18 cellular contexts compared by ENCODE assay signal in the genomic region with DNA sequence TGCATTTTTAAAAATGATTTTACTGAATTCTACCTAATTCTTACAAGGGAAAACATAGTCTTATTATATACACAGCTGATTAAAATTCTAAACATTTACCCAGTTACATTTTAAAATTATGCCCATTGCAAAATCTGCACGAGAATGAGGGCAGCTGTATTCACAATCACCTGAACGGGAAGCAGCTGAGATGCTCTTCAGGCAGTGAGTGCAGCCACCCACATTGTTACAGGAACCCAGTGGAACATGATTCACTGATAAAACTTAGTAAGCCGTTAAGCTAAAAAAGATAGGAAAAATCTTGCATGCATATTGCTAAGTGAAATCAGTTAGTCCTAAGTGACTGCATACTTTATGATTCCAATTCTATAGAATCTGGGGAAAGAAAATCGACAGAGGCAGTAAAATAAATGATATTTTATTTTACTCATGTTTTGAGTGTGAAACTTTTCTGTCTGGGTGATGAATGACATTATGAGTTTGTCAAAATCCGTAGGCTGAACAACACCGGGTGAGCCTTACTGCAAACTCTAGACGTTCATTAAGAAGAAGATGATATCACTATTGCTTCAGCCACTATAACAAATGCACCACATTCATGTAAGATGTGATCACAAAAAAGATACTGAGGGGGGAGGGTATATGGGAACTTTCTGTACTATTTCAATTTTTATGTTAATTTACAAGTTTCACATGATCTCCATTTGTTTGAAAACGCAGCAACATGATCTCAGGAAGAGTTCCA. TPM values are rescaled to one million over a fixed set of nuclear protein-coding genes. Genes with fewer than 3 reads are reported as not detected.
DNase-seq lines count a peak whose midpoint lies in the region; ATAC-seq and TF ChIP-seq lines count a peak whose summit lies in the region.
"Had no signal": no experiment of that assay in that cellular context is flagged by ENCODE, and none has a peak within 500 bp of the region (broad histone marks: within the 10 kb centered on the region; RNA-seq: fewer than 3 reads in every experiment).

No MANE protein-coding gene starts in this region.

- intact Hi-C loops in activated CD4-positive, alpha-beta T cell treated with anti-CD3 and anti-CD28 coated beads for 36 hours (cut with DNase I, micrococcal nuclease), result loop anchor here (1.0 to 2.0 kb wide), 4 partner anchors 11 to 396 kb away; a partner anchor contains a TSS
- intact Hi-C loops in activated T-helper 2 cell treated with anti-CD3 and anti-CD28 coated beads, Interferon-gamma antibody, Interleukin-2, Interleukin-4, amounts not matched to agents 10 μg/mL and 5 μg/mL and 100 μg/mL, durations not matched to agents 14 hours and 24 hours and 36 hours (cut with micrococcal nuclease), result loop anchor here (2.0 kb wide), 2 partner anchors 30 to 126 kb away; no protein-coding TSS in a partner anchor
- intact Hi-C loops in left ventricle myocardium inferior (cut with micrococcal nuclease), result no loop called here

- H3F3A ChIP-seq in GM23338 (replicated peaks; ENCODE audit: low read depth), result no peaks in the 10 kb centered on the region

- ATAC-seq in activated CD4-positive, alpha-beta T cell treated with anti-CD3 and anti-CD28 coated beads for 36 hours, result peak; percentile 82
- ATAC-seq in GM23338 (no peak; the same call in 2 of the 3 replicates), omental fat pad (ENCODE audit: low FRiP score) (peak; percentile 28), HG03439 (IDR thresholded peaks at IDR 0.05; ENCODE audit: unreplicated experiment) (no peak)
- ATAC-seq: A549, esophagus mucosa had no signal

- TF ChIP-seq CTCF in GM23338 (conservative IDR thresholded peaks at IDR 0.05; ENCODE audit: low read depth in 2 of 2) (no peak), omental fat pad (IDR thresholded peaks at IDR 0.05) (no peak), left ventricle myocardium inferior (IDR thresholded peaks at IDR 0.05; ENCODE audit: borderline replicate concordance) (no peak)

- no peaks in the 10 kb centered on the region for H3K79me2 ChIP-seq in GM23338 (replicated peaks; ENCODE audit: insufficient read depth)

- no peak overlapping the region for H3K4me3 ChIP-seq in GM23338
- H3K4me3 ChIP-seq in left ventricle myocardium inferior, result no peak overlapping the region
- H3K4me3 ChIP-seq: A549 had no signal

- no peaks in the 10 kb centered on the region for H3K9me2 ChIP-seq in GM23338 (ENCODE audit: insufficient read depth)

- peak overlapping the region; percentile 88 for H3K27ac Mint-ChIP-seq in activated CD4-positive, alpha-beta T cell treated with anti-CD3 and anti-CD28 coated beads for 36 hours
- no peak overlapping the region for H3K27ac Mint-ChIP-seq in GM23338
- H3K27ac Mint-ChIP-seq in activated T-helper 2 cell treated with anti-CD3 and anti-CD28 coated beads, Interferon-gamma antibody, Interleukin-2, Interleukin-4, amounts not matched to agents 10 μg/mL and 5 μg/mL and 100 μg/mL, durations not matched to agents 14 hours and 24 hours and 36 hours, result peak overlapping the region; percentile 56
- H3K27ac Mint-ChIP-seq: HFFc6 had no signal

- H3K27ac ChIP-seq in GM23338 (ENCODE audit: low read depth), result no peak overlapping the region
- no peak overlapping the region for H3K27ac ChIP-seq in left ventricle myocardium inferior (replicated peaks)
- H3K27ac ChIP-seq: A549, KMS-11 had no signal

- no peaks in the 10 kb centered on the region for H3K36me3 Mint-ChIP-seq in activated CD4-positive, alpha-beta T cell treated with anti-CD3 and anti-CD28 coated beads for 36 hours (ENCODE audit: low read depth)
- no peaks in the 10 kb centered on the region for H3K36me3 Mint-ChIP-seq in GM23338 (ENCODE audit: low read depth)
- no peaks in the 10 kb centered on the region for H3K36me3 Mint-ChIP-seq in activated T-helper 2 cell treated with anti-CD3 and anti-CD28 coated beads, Interferon-gamma antibody, Interleukin-2, Interleukin-4, amounts not matched to agents 10 μg/mL and 5 μg/mL and 100 μg/mL, durations not matched to agents 14 hours and 24 hours and 36 hours (ENCODE audit: low read depth)

- H3K36me3 ChIP-seq in GM23338 (ENCODE audit: insufficient read depth), result no peaks in the 10 kb centered on the region
- H3K36me3 ChIP-seq in left ventricle myocardium inferior, result no peaks in the 10 kb centered on the region

- POLR2A ChIA-PET in activated CD4-positive, alpha-beta T cell treated with anti-CD3 and anti-CD28 coated beads for 36 hours (lab: Charles Lee), result interaction anchor here (0.6 kb wide), 2 partner anchors 30 to 216 kb away, joined by 3 to 4 read pairs; no protein-coding TSS in a partner anchor

- CTCF ChIA-PET in activated CD4-positive, alpha-beta T cell treated with anti-CD3 and anti-CD28 coated beads for 36 hours (lab: Charles Lee), result interaction anchor here (0.5 to 1.3 kb wide), 4 partner anchors 13 to 128 kb away, joined by 3 to 5 read pairs (median 4); no protein-coding TSS in a partner anchor

- no peak overlapping the region for H2AFZ ChIP-seq in GM23338

- DNase-seq in activated CD4-positive, alpha-beta T cell treated with anti-CD3 and anti-CD28 coated beads for 36 hours, result peak; percentile 60
- DNase-seq in activated CD4-positive, alpha-beta T cell treated with anti-CD3 and anti-CD28 coated beads, Interleukin-2, amount 50 U/mL, for 1 hour, result no peak
- DNase-seq in GM23338 (ENCODE audit: low spot score) (no peak), omental fat pad (ENCODE audit: low spot score) (no peak), left ventricle myocardium inferior (no peak), NCI-H2029 treated with DMSO at 0.1 percent for 48 hours (lab: John Stamatoyannopoulos, UW) (no peak)
- DNase-seq in activated T-helper 2 cell treated with anti-CD3 and anti-CD28 coated beads, Interferon-gamma antibody, Interleukin-2, Interleukin-4, amounts not matched to agents 10 μg/mL and 5 μg/mL and 100 μg/mL, durations not matched to agents 14 hours and 24 hours and 36 hours (ENCODE audit: low spot score), result no peak
- DNase-seq: Caco-2, HFFc6, NCI-H1436 treated with DMSO at 0.1 percent for 48 hours had no signal

- peaks cover 69% of the 10 kb centered on the region for H3K4me1 Mint-ChIP-seq in activated CD4-positive, alpha-beta T cell treated with anti-CD3 and anti-CD28 coated beads for 36 hours
- H3K4me1 Mint-ChIP-seq in GM23338, result peaks cover 29% of the 10 kb centered on the region
- H3K4me1 Mint-ChIP-seq in activated T-helper 2 cell treated with anti-CD3 and anti-CD28 coated beads, Interferon-gamma antibody, Interleukin-2, Interleukin-4, amounts not matched to agents 10 μg/mL and 5 μg/mL and 100 μg/mL, durations not matched to agents 14 hours and 24 hours and 36 hours (ENCODE audit: low read depth), result peaks cover 25% of the 10 kb centered on the region

- H4K20me1 ChIP-seq in GM23338 (replicated peaks; ENCODE audit: insufficient read depth), result no peaks in the 10 kb centered on the region

- H3K4me1 ChIP-seq in GM23338 (ENCODE audit: insufficient read depth) (peaks cover 29% of the 10 kb centered on the region), left ventricle myocardium inferior (no peaks in the 10 kb centered on the region)
- H3K4me1 ChIP-seq: A549, Caco-2 had no signal

- H3K4me2 ChIP-seq in GM23338, result peak overlapping the region; percentile 36; the same call in 1 of the 2 replicates
- H3K4me2 ChIP-seq: A549, KMS-11 had no signal

- no peaks in the 10 kb centered on the region for H3K27me3 Mint-ChIP-seq in activated CD4-positive, alpha-beta T cell treated with anti-CD3 and anti-CD28 coated beads for 36 hours
- peaks cover 6% of the 10 kb centered on the region for H3K27me3 Mint-ChIP-seq in GM23338 (ENCODE audit: insufficient read depth, low read depth, poor library complexity)
- peaks cover 13% of the 10 kb centered on the region for H3K27me3 Mint-ChIP-seq in activated T-helper 2 cell treated with anti-CD3 and anti-CD28 coated beads, Interferon-gamma antibody, Interleukin-2, Interleukin-4, amounts not matched to agents 10 μg/mL and 5 μg/mL and 100 μg/mL, durations not matched to agents 14 hours and 24 hours and 36 hours (ENCODE audit: low read depth)

- H3K27me3 ChIP-seq in GM23338 (ENCODE audit: insufficient read depth), result no peaks in the 10 kb centered on the region
- peaks cover 100% of the 10 kb centered on the region for H3K27me3 ChIP-seq in left ventricle myocardium inferior (ENCODE audit: low read depth)

- peak overlapping the region; percentile 61 for H3K4me3 Mint-ChIP-seq in activated CD4-positive, alpha-beta T cell treated with anti-CD3 and anti-CD28 coated beads for 36 hours
- H3K4me3 Mint-ChIP-seq in GM23338, result 0 out of 3 replicates have a peak overlapping the region, but pooled peaks have one; percentile 8
- peak overlapping the region; percentile 20 for H3K4me3 Mint-ChIP-seq in activated T-helper 2 cell treated with anti-CD3 and anti-CD28 coated beads, Interferon-gamma antibody, Interleukin-2, Interleukin-4, amounts not matched to agents 10 μg/mL and 5 μg/mL and 100 μg/mL, durations not matched to agents 14 hours and 24 hours and 36 hours (ENCODE audit: low read depth)
- H3K4me3 Mint-ChIP-seq: HFFc6 had no signal

- no peaks in the 10 kb centered on the region for H3K9me3 ChIP-seq in left ventricle myocardium inferior (replicated peaks)
- H3K9me3 ChIP-seq: A549, Caco-2 had no signal

- no peaks in the 10 kb centered on the region for H3K9me3 Mint-ChIP-seq in activated CD4-positive, alpha-beta T cell treated with anti-CD3 and anti-CD28 coated beads for 36 hours (ENCODE audit: low read depth)
- H3K9me3 Mint-ChIP-seq in GM23338, result no peaks in the 10 kb centered on the region
- no peaks in the 10 kb centered on the region for H3K9me3 Mint-ChIP-seq in activated T-helper 2 cell treated with anti-CD3 and anti-CD28 coated beads, Interferon-gamma antibody, Interleukin-2, Interleukin-4, amounts not matched to agents 10 μg/mL and 5 μg/mL and 100 μg/mL, durations not matched to agents 14 hours and 24 hours and 36 hours
- H3K9me3 Mint-ChIP-seq: HFFc6 had no signal

TF ChIP-seq in GM23338, 12 proteins besides CTCF, POLR2A, EP300 and RAD21 (continues in another document):
- TF ChIP-seq ZNF114 (CRISPR knock-in tag; IDR thresholded peaks at IDR 0.05), result no peak
- no peak for TF ChIP-seq NANOG (IDR thresholded peaks at IDR 0.05; ENCODE audit: borderline replicate concordance)

RNA-seq across cellular contexts. Expression of a gene that starts 39.1 kb away (rescaled TPM):
- total RNA-seq in activated CD4-positive, alpha-beta T cell treated with anti-CD3 and anti-CD28 coated beads for 36 hours, result under 1 TPM; 0.75 to 0.98 TPM
- total RNA-seq in GM23338 (2014; rRNA removed; shearing (Covaris generic)), result 13.8 and 17.3 TPM in 2 replicates
- 2.6 and 3.4 TPM in 2 replicates for polyA plus RNA-seq in GM23338 (2016; fragmentation: Nextera tagmentation; extraction: Ambion mirVana)
- 1.1 and 1.7 TPM in 2 replicates for total RNA-seq in activated T-helper 2 cell treated with anti-CD3 and anti-CD28 coated beads, Interferon-gamma antibody, Interleukin-2, Interleukin-4, amounts not matched to agents 10 μg/mL and 5 μg/mL and 100 μg/mL, durations not matched to agents 14 hours and 24 hours and 36 hours
- 10 to 100 TPM in 2 of 4 donors, 1 to 10 TPM in 2; 8.9 to 50.6 (median 15.4) TPM for total RNA-seq in omental fat pad
- total RNA-seq in left ventricle myocardium inferior, result 6.1 TPM
- total RNA-seq: Caco-2, HFFc6, osteoblast had no signal

RNA-seq across cellular contexts. Expression of a gene that starts 51.4 kb away (rescaled TPM):
- not detected for total RNA-seq in activated CD4-positive, alpha-beta T cell treated with anti-CD3 and anti-CD28 coated beads for 36 hours
- total RNA-seq in GM23338 (2014; rRNA removed; shearing (Covaris generic)), result not detected in 2 replicates
- polyA plus RNA-seq in GM23338 (2016; fragmentation: Nextera tagmentation; extraction: Ambion mirVana), result not detected in 2 replicates
- total RNA-seq in activated T-helper 2 cell treated with anti-CD3 and anti-CD28 coated beads, Interferon-gamma antibody, Interleukin-2, Interleukin-4, amounts not matched to agents 10 μg/mL and 5 μg/mL and 100 μg/mL, durations not matched to agents 14 hours and 24 hours and 36 hours, result not detected in 2 replicates
- not detected for total RNA-seq in omental fat pad
- not detected for total RNA-seq in left ventricle myocardium inferior
- total RNA-seq: Caco-2, esophagus mucosa, HFFc6, kidney epithelial cell, osteoblast, skeletal muscle tissue, subcutaneous adipose tissue had no signal
- polyA plus RNA-seq: A549 had no signal

Comparison
In these comparisons a context has a peak if more than half of its experiments do, and no peak if none do; other contexts are left out.
1. ATAC-seq: peak in activated CD4-positive, alpha-beta T cell treated with anti-CD3 and anti-CD28 coated beads for 36 hours (single experiment) and omental fat pad (single experiment); none in GM23338 (single experiment) and HG03439 (single experiment).
2. H3K4me3 Mint-ChIP-seq: peak in every context shown above with its lines; median percentile 61 in activated CD4-positive, alpha-beta T cell treated with anti-CD3 and anti-CD28 coated beads for 36 hours; 20 in activated T-helper 2 cell treated with anti-CD3 and anti-CD28 coated beads, Interferon-gamma antibody, Interleukin-2, Interleukin-4, amounts not matched to agents 10 μg/mL and 5 μg/mL and 100 μg/mL, durations not matched to agents 14 hours and 24 hours and 36 hours; 8 in GM23338.